1 cellular context compared by ENCODE assay signal in the genomic region with DNA sequence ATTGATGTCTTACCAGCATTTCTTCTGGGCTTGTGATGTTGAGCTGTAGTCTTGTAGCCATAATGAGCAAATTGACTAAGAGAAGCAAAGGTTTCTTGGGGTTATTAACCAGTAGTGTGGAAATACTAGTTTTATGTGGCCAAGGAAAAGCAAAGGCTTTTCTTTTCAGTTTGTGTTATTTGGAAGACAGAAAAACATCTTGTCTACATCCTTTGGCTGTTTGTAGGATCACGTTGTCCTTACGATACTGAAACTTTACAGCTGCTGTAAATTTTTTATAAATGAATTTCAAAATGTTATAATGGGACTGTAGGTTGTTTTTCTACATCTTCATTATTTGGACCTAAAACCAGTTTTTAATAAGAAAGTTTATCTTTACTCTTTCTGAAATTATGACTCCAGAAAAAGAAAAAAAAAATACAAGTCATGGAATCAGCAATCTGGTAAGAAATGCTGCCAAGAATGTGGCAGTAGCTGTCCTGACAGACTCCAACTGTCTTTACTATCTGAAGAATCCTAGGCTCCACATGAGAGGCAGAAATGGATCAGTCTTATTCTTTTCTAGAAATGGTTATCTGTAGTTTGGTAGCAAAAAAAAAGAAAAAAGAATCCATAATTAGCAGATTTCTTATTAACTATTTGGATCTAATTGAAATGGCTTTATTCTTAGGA.
TF ChIP-seq lines count a peak whose summit lies in the region.

No MANE protein-coding gene starts in this region.

TF ChIP-seq in IMR-90, 13 proteins besides CTCF, POLR2A, EP300 and RAD21:
- TF ChIP-seq SMC3 (IDR thresholded peaks at IDR 0.05; ENCODE audit: low read depth, low read length): no peak
- no peak for TF ChIP-seq NFE2L2 (IDR thresholded peaks at IDR 0.05; ENCODE audit: low read depth, low read length)
- no peak for TF ChIP-seq BHLHE40 (IDR thresholded peaks at IDR 0.05; ENCODE audit: low read depth, low read length)
- TF ChIP-seq, protein P1, sequence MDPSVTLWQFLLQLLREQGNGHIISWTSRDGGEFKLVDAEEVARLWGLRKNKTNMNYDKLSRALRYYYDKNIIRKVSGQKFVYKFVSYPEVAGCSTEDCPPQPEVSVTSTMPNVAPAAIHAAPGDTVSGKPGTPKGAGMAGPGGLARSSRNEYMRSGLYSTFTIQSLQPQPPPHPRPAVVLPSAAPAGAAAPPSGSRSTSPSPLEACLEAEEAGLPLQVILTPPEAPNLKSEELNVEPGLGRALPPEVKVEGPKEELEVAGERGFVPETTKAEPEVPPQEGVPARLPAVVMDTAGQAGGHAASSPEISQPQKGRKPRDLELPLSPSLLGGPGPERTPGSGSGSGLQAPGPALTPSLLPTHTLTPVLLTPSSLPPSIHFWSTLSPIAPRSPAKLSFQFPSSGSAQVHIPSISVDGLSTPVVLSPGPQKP (IDR thresholded peaks at IDR 0.05; ENCODE audit: borderline replicate concordance, low read depth, low read length): no peak
- TF ChIP-seq MXI1 (IDR thresholded peaks at IDR 0.05; ENCODE audit: borderline replicate concordance, low read depth, low read length): no peak
- TF ChIP-seq FOS (IDR thresholded peaks at IDR 0.05; ENCODE audit: low read depth, low read length): no peak
- TF ChIP-seq CEBPB (IDR thresholded peaks at IDR 0.05; ENCODE audit: low read depth, low read length): no peak
- TF ChIP-seq RCOR1 (IDR thresholded peaks at IDR 0.05; ENCODE audit: insufficient replicate concordance, low read length): no peak
- TF ChIP-seq, protein P2, sequence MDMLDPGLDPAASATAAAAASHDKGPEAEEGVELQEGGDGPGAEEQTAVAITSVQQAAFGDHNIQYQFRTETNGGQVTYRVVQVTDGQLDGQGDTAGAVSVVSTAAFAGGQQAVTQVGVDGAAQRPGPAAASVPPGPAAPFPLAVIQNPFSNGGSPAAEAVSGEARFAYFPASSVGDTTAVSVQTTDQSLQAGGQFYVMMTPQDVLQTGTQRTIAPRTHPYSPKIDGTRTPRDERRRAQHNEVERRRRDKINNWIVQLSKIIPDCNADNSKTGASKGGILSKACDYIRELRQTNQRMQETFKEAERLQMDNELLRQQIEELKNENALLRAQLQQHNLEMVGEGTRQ (IDR thresholded peaks at IDR 0.05; ENCODE audit: low read depth, low read length): no peak
- TF ChIP-seq MAFK (IDR thresholded peaks at IDR 0.05; ENCODE audit: low read depth, low read length): no peak
- TF ChIP-seq MAZ (IDR thresholded peaks at IDR 0.05; ENCODE audit: borderline replicate concordance, low read depth, low read length): no peak
- no peak for TF ChIP-seq RFX5 (IDR thresholded peaks at IDR 0.05; ENCODE audit: low read depth, low read length)
- TF ChIP-seq CHD1 (IDR thresholded peaks at IDR 0.05; ENCODE audit: low read depth, low read length): no peak
